Comparison of ENCODE assay signal across 10 cellular contexts in genomic region chr11:76237914-76238313, GRCh38. TPM values are rescaled to one million over a fixed set of nuclear protein-coding genes. Genes with fewer than 3 reads are reported as not detected.
A peak's percentile ranks its signal among the peaks of the same experiment; 100 is the strongest.
DNase-seq lines count a peak whose midpoint lies in the region; ATAC-seq and TF ChIP-seq lines count a peak whose summit lies in the region.
"Had no signal": no experiment of that assay in that cellular context is flagged by ENCODE, and none has a peak within 500 bp of the region (broad histone marks: within the 10 kb centered on the region; RNA-seq: fewer than 3 reads in every experiment).

No MANE protein-coding gene starts in this region.

- no peaks in the 10 kb centered on the region for H3K9me2 ChIP-seq in hepatocyte (replicated peaks; ENCODE audit: insufficient read depth)

- DNase-seq in GF-D8 (lab: John Stamatoyannopoulos, UW): peak; percentile 25
- DNase-seq in hepatocyte (ENCODE audit: low spot score): peak; percentile 37
- no peak for DNase-seq in epidermal melanocyte (ENCODE audit: insufficient read length, low spot score)
- DNase-seq in dedifferentiated amniotic fluid mesenchymal stem cell (ENCODE audit: extremely low spot score): no peak
- DNase-seq: activated B cell treated with CpG ODN at 0.5 μM for 24 hours, occipital lobe had no signal

- 0 out of 2 replicates have a peak, but pooled peaks cover 6% of the 10 kb centered on the region for H3K27me3 ChIP-seq in BLaER1
- peaks cover 13% of the 10 kb centered on the region; the same call in 1 of the 2 replicates for H3K27me3 ChIP-seq in OCI-LY3 (ENCODE audit: low read depth, low read length)
- H3K27me3 ChIP-seq in hepatocyte: no peaks in the 10 kb centered on the region

- no peak overlapping the region for H2AFZ ChIP-seq in OCI-LY3 (ENCODE audit: low read depth, low read length)
- H2AFZ ChIP-seq in hepatocyte: no peak overlapping the region

- TF ChIP-seq CTCF in OCI-LY3 (IDR thresholded peaks at IDR 0.05; ENCODE audit: low read depth, low read length) (peak; percentile 19; the same call in 1 of the 2 replicates), hepatocyte (IDR thresholded peaks at IDR 0.05; ENCODE audit: poor library complexity) (no peak)

- ATAC-seq in HG03108 (IDR thresholded peaks at IDR 0.05; ENCODE audit: unreplicated experiment): no peak
- ATAC-seq in GM18868 (IDR thresholded peaks at IDR 0.05; ENCODE audit: unreplicated experiment): no peak

- no peaks in the 10 kb centered on the region for H3K9me3 ChIP-seq in BLaER1
- H3K9me3 ChIP-seq in OCI-LY3 (ENCODE audit: insufficient read depth, low read length): no peaks in the 10 kb centered on the region
- H3K9me3 ChIP-seq in hepatocyte (ENCODE audit: low read depth): no peaks in the 10 kb centered on the region

- no peaks in the 10 kb centered on the region for H4K20me1 ChIP-seq in BLaER1
- no peaks in the 10 kb centered on the region for H4K20me1 ChIP-seq in OCI-LY3 (ENCODE audit: insufficient read depth, low read length)
- H4K20me1 ChIP-seq in hepatocyte (ENCODE audit: insufficient read depth, poor library complexity, severe bottlenecking): no peaks in the 10 kb centered on the region

- H3K4me3 ChIP-seq in BLaER1 (no peak overlapping the region), OCI-LY3 (ENCODE audit: low read length) (no peak overlapping the region), hepatocyte (no peak overlapping the region)

- no peaks in the 10 kb centered on the region for H3K79me2 ChIP-seq in OCI-LY3 (ENCODE audit: low read length)
- H3K79me2 ChIP-seq in hepatocyte: no peaks in the 10 kb centered on the region

- H3K27ac ChIP-seq in BLaER1 (no peak overlapping the region), OCI-LY3 (ENCODE audit: low read length) (no peak overlapping the region), hepatocyte (no peak overlapping the region)

- H3K4me1 ChIP-seq in BLaER1 (peaks cover 37% of the 10 kb centered on the region), OCI-LY3 (ENCODE audit: low read length) (peaks cover 16% of the 10 kb centered on the region), hepatocyte (ENCODE audit: insufficient read depth) (no peaks in the 10 kb centered on the region)

- no peak overlapping the region for H3K9ac ChIP-seq in BLaER1
- no peak overlapping the region for H3K9ac ChIP-seq in OCI-LY3 (ENCODE audit: low read length)

- H3K4me2 ChIP-seq in BLaER1 (0 out of 2 replicates have a peak overlapping the region, but pooled peaks have one; percentile 24), OCI-LY3 (ENCODE audit: low read length) (no peak overlapping the region), hepatocyte (no peak overlapping the region)

- H3K36me3 ChIP-seq in BLaER1 (no peaks in the 10 kb centered on the region), OCI-LY3 (replicated peaks; ENCODE audit: low read depth, low read length) (no peaks in the 10 kb centered on the region), hepatocyte (replicated peaks; ENCODE audit: insufficient read depth, low read depth) (no peaks in the 10 kb centered on the region)

RNA-seq across cellular contexts. Expression of gene WNT11, which starts 31.6 kb away (rescaled TPM):
- 13.2 and 16.4 TPM in 2 replicates for total RNA-seq in hepatocyte
- polyA plus RNA-seq in hepatocyte: 13.1 and 19.1 TPM in 2 replicates

Comparison
In these comparisons a context has a peak if more than half of its experiments do, and no peak if none do; other contexts are left out.
1. DNase-seq: peak in GF-D8 (single experiment) and hepatocyte (single experiment); none in epidermal melanocyte (single experiment) and dedifferentiated amniotic fluid mesenchymal stem cell (single experiment).